16 cellular contexts compared by ENCODE assay signal in genomic region chr17:81556863-81557262, GRCh38. TPM values are rescaled to one million over a fixed set of nuclear protein-coding genes. Genes with fewer than 3 reads are reported as not detected.
DNase-seq lines count a peak whose midpoint lies in the region; ATAC-seq, FAIRE-seq and TF ChIP-seq lines count a peak whose summit lies in the region.
"Had no signal": no experiment of that assay in that cellular context is flagged by ENCODE, and none has a peak within 500 bp of the region (broad histone marks: within the 10 kb centered on the region; RNA-seq: fewer than 3 reads in every experiment).

No MANE protein-coding gene starts in this region.

- H3K4me3 ChIP-seq in A549 = no peak overlapping the region

- ATAC-seq in A549 = no peak
- ATAC-seq in left colon = peak; percentile 35
- no peak for ATAC-seq in HG03196 (IDR thresholded peaks at IDR 0.05; ENCODE audit: unreplicated experiment)
- ATAC-seq in HG02588 (IDR thresholded peaks at IDR 0.05; ENCODE audit: unreplicated experiment) = no peak

- CTCF ChIA-PET in A549 (lab: Yijun Ruan, JAX) (interaction anchor here (1.0 to 45.0 kb wide), 4 partner anchors 27 to 304 kb away, joined by 4 to 1604 read pairs (median 20); no protein-coding TSS in a partner anchor), RWPE1 (lab: Yijun Ruan, JAX) (interaction anchor here (0.7 to 1.1 kb wide), 3 partner anchors 12 to 44 kb away, joined by 3 to 4 read pairs (median 3); no protein-coding TSS in a partner anchor)

- no peak for DNase-seq in A549 (ENCODE audit: low read depth in 1 of 2, low spot score in 1 of 2)
- peak; percentile 96 for DNase-seq in DMS53 (lab: John Stamatoyannopoulos, UW)
- DNase-seq in RWPE1 (ENCODE audit: low spot score) = no peak
- peak; percentile 48 to 58 for DNase-seq in left colon
- DNase-seq in H4 (ENCODE audit: low spot score) = no peak
- DNase-seq in SIG-M5 (lab: John Stamatoyannopoulos, UW) = no peak
- DNase-seq: activated CD4-positive, alpha-beta T cell treated with anti-CD3 and anti-CD28 coated beads for 48 hours; activated CD8-positive, alpha-beta memory T cell treated with anti-CD3 and anti-CD28 coated beads, Interleukin-2, amount 50 U/mL, for 4 hours; AML-193; anterior cingulate cortex; NCI-H82; stimulated activated CD4-positive, alpha-beta T cell treated with anti-CD3 and anti-CD28 coated beads, Interleukin-4, amount 100 ng/mL, for 24 hours had no signal

- no peak for FAIRE-seq in A549 (lab: Jason Lieb, UNC)
- FAIRE-seq: GM19239, H54 had no signal

- intact Hi-C loops in left colon (cut with DNase I, micrococcal nuclease) = no loop called here

- H3K9me3 ChIP-seq in A549 = no peaks in the 10 kb centered on the region

- peak overlapping the region; percentile 55 to 62; a peak in 4 of 6 replicates for H3K27ac ChIP-seq in A549
- H3K27ac ChIP-seq in RWPE1 = peak overlapping the region; percentile 96

- WGBS in A549 (ENCODE audit: missing lambda C conversion rate) = 85% methylated on average over 4 of the region's 6 CpGs

- TF ChIP-seq RAD21 in A549 (conservative IDR thresholded peaks at IDR 0.05 in 1 of 2, IDR thresholded peaks at IDR 0.05 in 1 of 2) = no peak

- TF ChIP-seq CTCF in A549 (IDR thresholded peaks at IDR 0.05) (no peak), RWPE1 (conservative IDR thresholded peaks at IDR 0.05; ENCODE audit: low read depth) (no peak)

- peak overlapping the region; percentile 58 for H3K4me2 ChIP-seq in A549

- POLR2A ChIA-PET in A549 (lab: Yijun Ruan, JAX) (interaction anchor here (1.0 kb wide), 1 partner anchor 44 kb away, joined by 4 read pairs; no protein-coding TSS in a partner anchor), RWPE1 (lab: Yijun Ruan, JAX; ENCODE audit: low non-redundant PET) (no interaction called here)

- TF ChIP-seq EP300 in A549 (IDR thresholded peaks at IDR 0.05) = no peak

- peaks cover 73% of the 10 kb centered on the region for H3K4me1 ChIP-seq in A549

- TF ChIP-seq POLR2A in A549 (IDR thresholded peaks at IDR 0.05; ENCODE audit: low read length) = no peak; the same call in 1 of the 2 replicates

TF ChIP-seq in A549, 52 proteins besides CTCF, POLR2A, EP300 and RAD21:
- TF ChIP-seq E2F6 (IDR thresholded peaks at IDR 0.05; ENCODE audit: borderline replicate concordance, low read depth) (no peak), NPAS2 (CRISPR knock-in tag; IDR thresholded peaks at IDR 0.05; ENCODE audit: borderline replicate concordance) (no peak), HOXB13 (CRISPR knock-in tag; IDR thresholded peaks at IDR 0.05; ENCODE audit: low read depth) (no peak), SREBF2 (IDR thresholded peaks at IDR 0.05) (no peak), KDM5A (IDR thresholded peaks at IDR 0.05) (no peak), JUN (IDR thresholded peaks at IDR 0.05) (no peak), ZC3H11A (IDR thresholded peaks at IDR 0.05) (no peak), ESRRA (IDR thresholded peaks at IDR 0.05; ENCODE audit: borderline replicate concordance, low read length) (no peak), GATA3 (IDR thresholded peaks at IDR 0.05; ENCODE audit: borderline replicate concordance) (no peak), RNF2 (IDR thresholded peaks at IDR 0.05; ENCODE audit: borderline replicate concordance, low read depth) (no peak), CHD2 (IDR thresholded peaks at IDR 0.05; ENCODE audit: low read length, partially characterized antibody) (no peak), ZNF302 (CRISPR knock-in tag; IDR thresholded peaks at IDR 0.05) (no peak)

RNA-seq across cellular contexts. Expression of gene FAAP100, which starts 4.7 kb away (rescaled TPM):
- polyA plus RNA-seq in A549 (2011; rRNA removed) = 5.4 and 7.2 TPM in 2 replicates
- 17.3 and 25.1 TPM in 2 replicates for polyA plus RNA-seq in A549 (2012; cell fraction: cytosol; rRNA removed)
- 52.4 and 75.7 TPM in 2 replicates for polyA plus RNA-seq in A549 (2012; cell fraction: nucleus; rRNA removed)
- polyA plus RNA-seq in A549 (2017; fragmentation: RNase III; extraction: RNeasy Plus Mini Kit Qiagen cat#74134 plus additional on column Dnase treatment) = 16.2 to 17.7 TPM (median 16.8 TPM) in 3 replicates
- 7.8 and 10.0 TPM in 2 replicates for polyA minus RNA-seq in A549 (2011; rRNA and poly(A)+ RNA removed)
- total RNA-seq in left colon = 10 to 100 TPM; 25.4 to 28.8 TPM
- total RNA-seq in H4 (2014; rRNA removed; shearing (Covaris generic)) = 6.6 and 7.4 TPM in 2 replicates

RNA-seq across cellular contexts. Expression of gene FSCN2, which starts 28.7 kb away (rescaled TPM):
- polyA plus RNA-seq in A549 (2011; rRNA removed) (0.84 and 1.2 TPM in 2 replicates), A549 (2017; fragmentation: RNase III; extraction: RNeasy Plus Mini Kit Qiagen cat#74134 plus additional on column Dnase treatment) (1.3 to 1.7 TPM (median 1.3 TPM) in 3 replicates)
- 0.74 and 1.1 TPM in 2 replicates for polyA plus RNA-seq in A549 (2012; cell fraction: cytosol; rRNA removed)
- 7.5 and 8.3 TPM in 2 replicates for polyA plus RNA-seq in A549 (2012; cell fraction: nucleus; rRNA removed)
- 3.6 and 3.7 TPM in 2 replicates for polyA minus RNA-seq in A549 (2011; rRNA and poly(A)+ RNA removed)
- total RNA-seq in left colon = 1 to 10 TPM; 2.3 to 4.9 TPM
- total RNA-seq in H4 (2014; rRNA removed; shearing (Covaris generic)) = 0.27 TPM in 1 of 2 replicates, not detected in the other

RNA-seq across cellular contexts. Expression of gene ACTG1, which starts 44.3 kb away (rescaled TPM):
- polyA plus RNA-seq in A549 (2011; rRNA removed) = 2,042 and 2,306 TPM in 2 replicates
- 14,539 and 15,776 TPM in 2 replicates for polyA plus RNA-seq in A549 (2012; cell fraction: cytosol; rRNA removed)
- polyA plus RNA-seq in A549 (2012; cell fraction: nucleus; rRNA removed) = 26,089 and 28,335 TPM in 2 replicates
- 7,182 to 8,782 TPM (median 7,263 TPM) in 3 replicates for polyA plus RNA-seq in A549 (2017; fragmentation: RNase III; extraction: RNeasy Plus Mini Kit Qiagen cat#74134 plus additional on column Dnase treatment)
- polyA minus RNA-seq in A549 (2011; rRNA and poly(A)+ RNA removed) = 2,054 and 3,772 TPM in 2 replicates
- total RNA-seq in left colon = 1,000 to 10,000 TPM; 3,767 to 4,413 TPM
- total RNA-seq in H4 (2014; rRNA removed; shearing (Covaris generic)) = 1,105 and 1,576 TPM in 2 replicates

Comparison
In these comparisons a context has a peak if more than half of its experiments do, and no peak if none do; other contexts are left out.
1. DNase-seq: peak in DMS53 (single experiment) and left colon (2 of 2); none in A549 (0 of 2), RWPE1 (single experiment), H4 (single experiment) and SIG-M5 (single experiment).